ENCODE assay signal across 11 cellular contexts in genomic region chr2:66481100-66481549, GRCh38. TPM values are rescaled to one million over a fixed set of nuclear protein-coding genes. Genes with fewer than 3 reads are reported as not detected.
DNase-seq lines count a peak whose midpoint lies in the region; ATAC-seq, FAIRE-seq and TF ChIP-seq lines count a peak whose summit lies in the region.
"Had no signal": no experiment of that assay in that cellular context is flagged by ENCODE, and none has a peak within 500 bp of the region (broad histone marks: within the 10 kb centered on the region; RNA-seq: fewer than 3 reads in every experiment).

No MANE protein-coding gene starts in this region.

- H3K9me3 ChIP-seq in H1 (ENCODE audit: insufficient read depth in 2 of 2, low read depth in 1 of 2, low read length in 1 of 2) = no peaks in the 10 kb centered on the region
- H3K9me3 ChIP-seq in mucosa of descending colon = no peaks in the 10 kb centered on the region
- no peaks in the 10 kb centered on the region for H3K9me3 ChIP-seq in vagina

- no peaks in the 10 kb centered on the region for H3K4me1 Mint-ChIP-seq in MCF 10A (ENCODE audit: insufficient read depth, unreplicated experiment)
- H3K4me1 Mint-ChIP-seq: activated B cell treated with CpG ODN at 0.5 μM for 24 hours; CD4-positive, alpha-beta memory T cell had no signal

- no peak overlapping the region for H3K4me3 Mint-ChIP-seq in MCF 10A (ENCODE audit: unreplicated experiment)
- H3K4me3 Mint-ChIP-seq: activated B cell treated with CpG ODN at 0.5 μM for 24 hours; CD4-positive, alpha-beta memory T cell had no signal

- TF ChIP-seq RAD21 in H1 (IDR thresholded peaks at IDR 0.05 in 1 of 2, conservative IDR thresholded peaks at IDR 0.05 in 1 of 2; ENCODE audit: low read depth in 2 of 2, low read length in 2 of 2) = no peak

- H3K23ac ChIP-seq in H1 (ENCODE audit: insufficient read length) = no peak overlapping the region

- peak overlapping the region in 1 of 4 experiments; percentile 33; a peak in 2 of 7 replicates for H3K9ac ChIP-seq in H1 (replicated peaks in 1 of 4; ENCODE audit: extremely low read depth in 1 of 4, low read depth in 3 of 4, low read length in 3 of 4)

- CTCF ChIA-PET in H1 (lab: Charles Lee; ENCODE audit: partially characterized antibody) (interaction anchor here (0.5 to 0.6 kb wide), 2 partner anchors 44 to 655 kb away, joined by 3 to 5 read pairs; no protein-coding TSS in a partner anchor), MCF 10A (lab: Yijun Ruan, JAX) (interaction anchor here (0.7 kb wide), 1 partner anchor 127 kb away, joined by 4 read pairs; no protein-coding TSS in a partner anchor)

- H3K9me3 Mint-ChIP-seq in MCF 10A (ENCODE audit: unreplicated experiment) = no peaks in the 10 kb centered on the region
- H3K9me3 Mint-ChIP-seq: activated B cell treated with CpG ODN at 0.5 μM for 24 hours had no signal

- no peak overlapping the region for H2AK5ac ChIP-seq in H1 (ENCODE audit: low read depth, low read length)

- 0 out of 2 replicates have a peak overlapping the region, but pooled peaks have one; percentile 19 for H3K27ac ChIP-seq in H1 (ENCODE audit: low read depth, low read length)
- H3K27ac ChIP-seq in vagina = no peak overlapping the region

- H2BK120ac ChIP-seq in H1 (replicated peaks; ENCODE audit: low read depth, low read length) = no peak overlapping the region

- peak overlapping the region; percentile 13 to 14; a peak in 1 of 4 replicates for H3K4me2 ChIP-seq in H1 (ENCODE audit: insufficient read depth in 1 of 2, low read depth in 2 of 2, low read length in 2 of 2)

- H3K27me3 Mint-ChIP-seq in MCF 10A (ENCODE audit: insufficient read depth, unreplicated experiment) = no peaks in the 10 kb centered on the region
- H3K27me3 Mint-ChIP-seq: activated B cell treated with CpG ODN at 0.5 μM for 24 hours; CD4-positive, alpha-beta memory T cell had no signal

- FAIRE-seq in H1 (lab: Jason Lieb, UNC) = no peak

- H3K18ac ChIP-seq in H1 (ENCODE audit: extremely low read depth, low read length) = no peak overlapping the region

- WGBS in H1 (ENCODE audit: extremely low coverage in 1 of 2, insufficient coverage in 1 of 2, insufficient read length in 1 of 2, insufficient replicate concordance in 2 of 2, low coverage in 1 of 2, low lambda C conversion rate in 2 of 2, missing lambda C conversion rate in 1 of 2), 2 experiments = 70% methylated on average over 2 of the region's 2 CpGs; no CpG with 5 or more reads in 1 of the 2 experiments

- H3K14ac ChIP-seq in H1 (ENCODE audit: insufficient read length) = no peak overlapping the region

- H4K5ac ChIP-seq in H1 (ENCODE audit: insufficient read length, low read depth, low read length) = no peak overlapping the region

- H3K79me1 ChIP-seq in H1 (ENCODE audit: low read depth, low read length) = no peaks in the 10 kb centered on the region

- TF ChIP-seq POLR2A in H1 (IDR thresholded peaks at IDR 0.05; ENCODE audit: control extremely low read depth in 1 of 2, low read depth in 2 of 2, low read length in 2 of 2) = no peak
- TF ChIP-seq POLR2A in vagina (IDR thresholded peaks at IDR 0.05) = no peak

- no peak overlapping the region for H2BK15ac ChIP-seq in H1 (ENCODE audit: low read length)

- peaks cover 15% of the 10 kb centered on the region for H3K36me3 Mint-ChIP-seq in MCF 10A (ENCODE audit: insufficient read depth, unreplicated experiment)
- H3K36me3 Mint-ChIP-seq: CD4-positive, alpha-beta memory T cell had no signal

- no peak for TF ChIP-seq EP300 in H1 (IDR thresholded peaks at IDR 0.05; ENCODE audit: borderline replicate concordance in 1 of 2, low read depth in 2 of 2, low read length in 2 of 2)

- H3K4me3 ChIP-seq in H1 (ENCODE audit: extremely low read depth in 1 of 4, insufficient read depth in 2 of 4, low read depth in 3 of 4, low read length in 4 of 4) (no peak overlapping the region), mucosa of descending colon (no peak overlapping the region), vagina (no peak overlapping the region)

- H3K23me2 ChIP-seq in H1 (ENCODE audit: low read depth, low read length) = no peaks in the 10 kb centered on the region

- peak overlapping the region; percentile 13; the same call in 1 of the 2 replicates for H2BK12ac ChIP-seq in H1 (ENCODE audit: low read depth, low read length)

- peak overlapping the region; percentile 88 for H2AFZ ChIP-seq in H1 (ENCODE audit: low read length)

- H3K27me3 ChIP-seq in H1 (replicated peaks in 1 of 4; ENCODE audit: control insufficient read depth in 3 of 4, extremely low read depth in 1 of 4, insufficient read depth in 3 of 4, low read length in 3 of 4) (no peaks in the 10 kb centered on the region), vagina (no peaks in the 10 kb centered on the region)

- DNase-seq in Daoy (ENCODE audit: low read depth) (peak; percentile 60), NOMO-1 treated with DMSO at 0.1 percent for 48 hours (lab: John Stamatoyannopoulos, UW; ENCODE audit: unreplicated experiment) (peak; percentile 71), H1 (ENCODE audit: low read depth in 1 of 2, low spot score in 2 of 2) (peak in 1 of 2 experiments; percentile 15), mucosa of descending colon (no peak), MCF 10A (ENCODE audit: unreplicated experiment) (no peak), 8988T (no peak), SW 1271 (lab: John Stamatoyannopoulos, UW) (no peak), vagina (ENCODE audit: extremely low spot score in 2 of 2) (no peak)
- DNase-seq: activated B cell treated with CpG ODN at 0.5 μM for 24 hours; CD4-positive, alpha-beta memory T cell; NCI-H2029 had no signal

- no peaks in the 10 kb centered on the region for H4K20me1 ChIP-seq in H1 (replicated peaks in 1 of 2; ENCODE audit: control insufficient read depth in 1 of 2, insufficient read depth in 2 of 2, low read length in 2 of 2)

- H4K8ac ChIP-seq in H1 (ENCODE audit: extremely low read depth, insufficient read depth, low read length) = no peak overlapping the region

- H3K4me1 ChIP-seq in H1 (replicated peaks in 1 of 4; ENCODE audit: control insufficient read depth in 3 of 4, insufficient read depth in 4 of 4, low read length in 3 of 4) (peaks cover 0 to 4% (median 3%) of the 10 kb centered on the region in 4 experiments; a peak in 4 of 7 replicates), mucosa of descending colon (ENCODE audit: low read depth) (peaks cover 5% of the 10 kb centered on the region), vagina (peaks cover 32% of the 10 kb centered on the region)

- no peak overlapping the region for H3K4ac ChIP-seq in H1 (replicated peaks; ENCODE audit: insufficient read length, low read depth, low read length)

- no peak overlapping the region for H2BK20ac ChIP-seq in H1 (ENCODE audit: low read length)

- H2BK5ac ChIP-seq in H1 (ENCODE audit: low read depth, low read length) = no peak overlapping the region

- peak; percentile 29 for ATAC-seq in mucosa of descending colon

- POLR2A ChIA-PET in H1 (lab: Charles Lee; ENCODE audit: partially characterized antibody) (no interaction called here), MCF 10A (lab: Yijun Ruan, JAX) (interaction anchor here (0.6 kb wide), 1 partner anchor 528 kb away, joined by 3 read pairs; no protein-coding TSS in a partner anchor)

- H3K27ac Mint-ChIP-seq in MCF 10A (ENCODE audit: low read depth, unreplicated experiment) = no peak overlapping the region
- H3K27ac Mint-ChIP-seq: activated B cell treated with CpG ODN at 0.5 μM for 24 hours; CD4-positive, alpha-beta memory T cell had no signal

- H3K36me3 ChIP-seq in H1 (ENCODE audit: control insufficient read depth in 2 of 4, insufficient read depth in 4 of 4, low read length in 3 of 4) (no peaks in the 10 kb centered on the region), mucosa of descending colon (ENCODE audit: low read depth) (no peaks in the 10 kb centered on the region), vagina (no peaks in the 10 kb centered on the region)

- no peaks in the 10 kb centered on the region for H3K79me2 ChIP-seq in H1 (ENCODE audit: control insufficient read depth in 1 of 2, insufficient read depth in 2 of 2, low read length in 2 of 2)

- H4K91ac ChIP-seq in H1 (replicated peaks; ENCODE audit: insufficient read length, low read length) = no peak overlapping the region

- H3K56ac ChIP-seq in H1 (replicated peaks; ENCODE audit: insufficient read length, low read depth, low read length) = no peak overlapping the region

- TF ChIP-seq CTCF in H1 (IDR thresholded peaks at IDR 0.05; ENCODE audit: control extremely low read depth in 1 of 3, insufficient read depth in 1 of 3, low read depth in 1 of 3, low read length in 3 of 3) (no peak), mucosa of descending colon (IDR thresholded peaks at IDR 0.05) (no peak), MCF 10A (IDR thresholded peaks at IDR 0.05; ENCODE audit: unreplicated experiment) (no peak), vagina (IDR thresholded peaks at IDR 0.05) (no peak)

- BruUV-seq in MCF 10A (replicated peaks; lab: Mats Ljungman, UMichigan) = no TSS peak

- intact Hi-C loops in mucosa of descending colon (cut with DNase I, micrococcal nuclease) = no loop called here
- intact Hi-C loops in MCF 10A (cut with micrococcal nuclease) = no loop called here
- intact Hi-C loops in vagina (cut with DNase I) = no loop called here

TF ChIP-seq in H1, 55 proteins besides CTCF, POLR2A, EP300 and RAD21 (continues in another document):
- TF ChIP-seq TAF7 (optimal IDR thresholded peaks at IDR 0.05; ENCODE audit: borderline replicate concordance, low read depth, low read length) (no peak), SAP30 (IDR thresholded peaks at IDR 0.05; ENCODE audit: insufficient read depth, insufficient replicate concordance, low read length) (no peak), NRF1 (IDR thresholded peaks at IDR 0.05; ENCODE audit: low read depth, low read length) (no peak), HDAC6 (IDR thresholded peaks at IDR 0.05; ENCODE audit: low read depth, low read length) (no peak), E2F6 (IDR thresholded peaks at IDR 0.05) (no peak)

RNA-seq across cellular contexts. Expression of gene MEIS1, which starts 46.2 kb away (rescaled TPM):
- 4.5 and 7.3 TPM in 2 replicates for total RNA-seq in Daoy (2014; rRNA removed; shearing (Covaris generic))
- 0.63 and 1.2 TPM in 2 replicates for total RNA-seq in H1 (2021; fragmentation: NEBNext Ultra II Directional; extraction: Animal tissue kit (Norgen Biotek cat#: 25700))
- polyA plus RNA-seq in H1 (2011; rRNA removed) = 0.17 and 0.30 TPM in 2 replicates
- 0.14 TPM for polyA plus RNA-seq in H1 (2011; cell fraction: cytosol; rRNA removed)
- 0.54 TPM for polyA plus RNA-seq in H1 (2011; cell fraction: nucleus; rRNA removed)
- polyA plus RNA-seq in H1 (2012, experiment 1 of 2) = 0.17 to 0.47 TPM (median 0.33 TPM) in 4 replicates
- not detected for polyA plus RNA-seq in H1 (2012, experiment 2 of 2)
- polyA plus RNA-seq in H1 (2013, experiment 1 of 2) = 0.16 TPM
- 0.09 TPM for polyA plus RNA-seq in H1 (2013, experiment 2 of 2)
- 0.24 and 1.2 TPM in 2 replicates for polyA minus RNA-seq in H1 (2011; rRNA and poly(A)+ RNA removed)
- polyA minus RNA-seq in H1 (2011; cell fraction: cytosol; rRNA and poly(A)+ RNA removed) = not detected
- polyA minus RNA-seq in H1 (2011; cell fraction: nucleus; rRNA and poly(A)+ RNA removed) = 1.5 TPM
- 100 to 1,000 TPM in 1 of 3 donors, 10 to 100 TPM in 2; 23.2 to 196 (median 33.4) TPM for total RNA-seq in mucosa of descending colon
- total RNA-seq in MCF 10A (2022) = 4.1 and 4.4 TPM in 2 replicates
- 80.5 TPM for total RNA-seq in vagina
- total RNA-seq: activated B cell treated with CpG ODN at 0.5 μM for 24 hours; CD4-positive, alpha-beta memory T cell had no signal
- polyA plus RNA-seq: CD4-positive, alpha-beta memory T cell had no signal

Comparison
In these comparisons a context has a peak if more than half of its experiments do, and no peak if none do; other contexts are left out.
1. DNase-seq: peak in Daoy (single experiment) and NOMO-1 treated with DMSO at 0.1 percent for 48 hours (single experiment); none in mucosa of descending colon (0 of 3), MCF 10A (single experiment), 8988T (single experiment), SW 1271 (0 of 2) and vagina (0 of 2).